In the genomic region with DNA sequence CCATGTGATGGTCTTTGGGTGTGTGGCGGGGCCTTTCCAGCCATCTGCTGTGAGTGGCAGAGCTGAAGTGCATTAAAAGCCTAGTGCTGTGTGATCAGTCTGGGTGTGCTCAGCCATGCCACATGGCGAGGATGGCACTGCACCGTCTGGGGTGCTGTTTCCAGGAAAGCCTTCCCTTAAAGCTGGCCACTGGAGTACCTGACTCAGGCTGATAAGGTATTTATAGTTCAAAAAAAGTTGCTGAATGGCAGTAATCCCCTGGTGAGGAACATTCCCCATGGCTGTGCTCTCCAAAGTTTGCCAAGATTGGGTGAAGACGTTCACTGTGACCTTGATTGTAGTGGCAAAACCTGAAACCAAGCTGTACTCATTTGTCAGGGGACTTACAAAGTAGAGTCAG, we compare ENCODE assay signal across 23 cellular contexts. TPM values are rescaled to one million over a fixed set of nuclear protein-coding genes. Genes with fewer than 3 reads are reported as not detected.
A peak's percentile ranks its signal among the peaks of the same experiment; 100 is the strongest.
DNase-seq lines count a peak whose midpoint lies in the region; ATAC-seq, FAIRE-seq and TF ChIP-seq lines count a peak whose summit lies in the region.
"Had no signal": no experiment of that assay in that cellular context is flagged by ENCODE, and none has a peak within 500 bp of the region (broad histone marks: within the 10 kb centered on the region; RNA-seq: fewer than 3 reads in every experiment).

No MANE protein-coding gene starts in this region.

- ATAC-seq in HepG2 (no peak), HG03280 (IDR thresholded peaks at IDR 0.05; ENCODE audit: unreplicated experiment) (no peak), HG02763 (IDR thresholded peaks at IDR 0.05; ENCODE audit: unreplicated experiment) (no peak)
- peak; percentile 14 for ATAC-seq in activated naive CD8-positive, alpha-beta T cell treated with anti-CD3 and anti-CD28 coated beads, Interleukin-2, amount 50 U/mL, for 24 hours
- ATAC-seq: activated CD4-positive, alpha-beta T cell treated with anti-CD3 and anti-CD28 coated beads for 36 hours; natural killer cell treated with Interleukin-12 subunit alpha and Interleukin-12 subunit beta and Interleukin-15 and Interleukin-18, amount 100 ng/mL, for 72 hours had no signal

- H3K36me3 ChIP-seq in liver (ENCODE audit: control insufficient read depth in 4 of 4, insufficient read depth in 3 of 4, low read depth in 1 of 4, low read length in 3 of 4) (peaks cover 2 to 30% (median 25%) of the 10 kb centered on the region in 4 donors), HepG2 (replicated peaks in 1 of 2; ENCODE audit: control insufficient read depth in 1 of 2, insufficient read depth in 2 of 2, low read length in 2 of 2) (peaks cover 32 to 71% of the 10 kb centered on the region in 2 experiments), right atrium auricular region (peaks cover 75% of the 10 kb centered on the region)

- DNase-seq in HepG2 (ENCODE audit: low spot score) (no peak), right atrium auricular region (ENCODE audit: low spot score) (no peak), COR-L47 (lab: John Stamatoyannopoulos, UW) (no peak)
- no peak for DNase-seq in activated naive CD8-positive, alpha-beta T cell treated with anti-CD3 and anti-CD28 coated beads, Interleukin-2, amount 50 U/mL, for 24 hours
- DNase-seq: activated CD4-positive, alpha-beta T cell treated with anti-CD3 and anti-CD28 coated beads for 36 hours; activated CD8-positive, alpha-beta memory T cell treated with anti-CD3 and anti-CD28 coated beads, Interleukin-2, amount 50 U/mL, for 48 hours; Caco-2; DMS79 treated with DMSO at 0.1 percent for 48 hours; dorsolateral prefrontal cortex; HCEC 1CT; NCI-H1417 treated with DMSO at 0.1 percent for 48 hours; NCI-H2081 treated with DMSO at 0.1 percent for 48 hours; NCI-H345; stimulated activated CD4-positive, alpha-beta T cell treated with anti-CD3 and anti-CD28 coated beads, Interleukin-4, amount 100 ng/mL, for 1 hour; upper lobe of left lung had no signal

- H3K4me1 ChIP-seq in liver (ENCODE audit: control insufficient read depth in 4 of 4, insufficient read depth in 4 of 4, low read length in 3 of 4) (peaks cover 11 to 40% (median 27%) of the 10 kb centered on the region in 4 donors), HepG2 (ENCODE audit: insufficient read depth, low read length) (peaks cover 69% of the 10 kb centered on the region), right atrium auricular region (peaks cover 0 to 39% of the 10 kb centered on the region in 2 donors)

- H3K27me3 ChIP-seq in liver (ENCODE audit: control insufficient read depth in 4 of 4, insufficient read depth in 4 of 4, low read length in 3 of 4): no peaks in the 10 kb centered on the region
- no peaks in the 10 kb centered on the region for H3K27me3 ChIP-seq in HepG2 (ENCODE audit: control insufficient read depth in 1 of 2, insufficient read depth in 2 of 2, low read length in 2 of 2)
- no peaks in the 10 kb centered on the region for H3K27me3 ChIP-seq in right atrium auricular region
- H3K27me3 ChIP-seq: BLaER1 treated with 17β-estradiol and CSF1 and Interleukin-3, amounts not matched to agents 10 nM and 100 nM; dorsolateral prefrontal cortex; upper lobe of left lung had no signal

- POLR2A ChIA-PET in HepG2 (lab: Yijun Ruan, JAX): interaction anchor here (0.6 kb wide), 1 partner anchor 11 kb away, joined by 3 read pairs; no protein-coding TSS in a partner anchor

- intact Hi-C loops in HepG2 (cut with micrococcal nuclease; ENCODE audit: unreplicated experiment): no loop called here

- in situ Hi-C loops in HepG2 (cut with HindIII; ENCODE audit: extremely low pct_ligation_motif_present, low pct_unique_long_range_greater_than_20kb): no loop called here

- no peak for TF ChIP-seq POLR2A in HepG2 (IDR thresholded peaks at IDR 0.05; ENCODE audit: insufficient read depth in 1 of 2, low read depth in 2 of 2, low read length in 2 of 2)

- peaks cover 53% of the 10 kb centered on the region for H3K79me2 ChIP-seq in HepG2 (ENCODE audit: insufficient read depth, low read length)

- TF ChIP-seq EP300 in HepG2 (IDR thresholded peaks at IDR 0.05; ENCODE audit: low read depth in 2 of 2, low read length in 2 of 2) (no peak), HepG2 (CRISPR knock-in tag; IDR thresholded peaks at IDR 0.05; ENCODE audit: borderline replicate concordance) (no peak)

- no peak overlapping the region for H3K4me3 ChIP-seq in liver (ENCODE audit: low read depth in 1 of 3, low read length in 3 of 3)
- no peak overlapping the region for H3K4me3 ChIP-seq in HepG2 (replicated peaks in 1 of 3; ENCODE audit: insufficient read depth in 1 of 3, low read depth in 2 of 3, low read length in 3 of 3)
- no peak overlapping the region for H3K4me3 ChIP-seq in right atrium auricular region
- H3K4me3 ChIP-seq: BLaER1 treated with 17β-estradiol and CSF1 and Interleukin-3, amounts not matched to agents 10 nM and 100 nM; dorsolateral prefrontal cortex; lung; upper lobe of left lung had no signal

- no peak overlapping the region for H3K4me3 Mint-ChIP-seq in activated naive CD8-positive, alpha-beta T cell treated with anti-CD3 and anti-CD28 coated beads, Interleukin-2, amount 50 U/mL, for 24 hours
- H3K4me3 Mint-ChIP-seq: activated CD4-positive, alpha-beta T cell treated with anti-CD3 and anti-CD28 coated beads for 36 hours; natural killer cell treated with Interleukin-12 subunit alpha and Interleukin-12 subunit beta and Interleukin-15 and Interleukin-18, amount 100 ng/mL, for 72 hours had no signal

- H3K9ac ChIP-seq in liver (ENCODE audit: low read depth in 1 of 2, low read length in 2 of 2) (no peak overlapping the region), HepG2 (ENCODE audit: insufficient read depth, low read depth, low read length) (no peak overlapping the region)
- H3K9ac ChIP-seq: BLaER1 treated with 17β-estradiol and CSF1 and Interleukin-3, amounts not matched to agents 10 nM and 100 nM; KMS-11 had no signal

- TF ChIP-seq RAD21 in liver (IDR thresholded peaks at IDR 0.05) (no peak), HepG2 (CRISPR knock-in tag; IDR thresholded peaks at IDR 0.05) (no peak)

- no peaks in the 10 kb centered on the region for H3K9me3 Mint-ChIP-seq in activated naive CD8-positive, alpha-beta T cell treated with anti-CD3 and anti-CD28 coated beads, Interleukin-2, amount 50 U/mL, for 24 hours
- H3K9me3 Mint-ChIP-seq: natural killer cell treated with Interleukin-12 subunit alpha and Interleukin-12 subunit beta and Interleukin-15 and Interleukin-18, amount 100 ng/mL, for 72 hours had no signal

- peaks cover 28% of the 10 kb centered on the region for H4K20me1 ChIP-seq in HepG2 (ENCODE audit: insufficient read depth, low read length)

- H3K9me3 ChIP-seq in liver (ENCODE audit: control insufficient read depth in 4 of 4, low read length in 3 of 4) (no peaks in the 10 kb centered on the region), HepG2 (ENCODE audit: low read length) (no peaks in the 10 kb centered on the region), right atrium auricular region (no peaks in the 10 kb centered on the region)
- H3K9me3 ChIP-seq: BLaER1 treated with 17β-estradiol and CSF1 and Interleukin-3, amounts not matched to agents 10 nM and 100 nM; Caco-2; upper lobe of left lung had no signal

- BruUV-seq in HepG2 (replicated peaks; lab: Mats Ljungman, UMichigan): no TSS peak

- H3K27ac ChIP-seq in liver (ENCODE audit: low read depth in 1 of 2, low read length in 2 of 2): peak overlapping the region; percentile 13 to 29
- H3K27ac ChIP-seq in HepG2 (ENCODE audit: extremely low read length, insufficient read depth, low read length): no peak overlapping the region
- peak overlapping the region; percentile 35 to 53 for H3K27ac ChIP-seq in right atrium auricular region
- H3K27ac ChIP-seq: BLaER1 treated with 17β-estradiol and CSF1 and Interleukin-3, amounts not matched to agents 10 nM and 100 nM; dorsolateral prefrontal cortex; KMS-11; upper lobe of left lung had no signal

- no peaks in the 10 kb centered on the region for H3K27me3 Mint-ChIP-seq in activated naive CD8-positive, alpha-beta T cell treated with anti-CD3 and anti-CD28 coated beads, Interleukin-2, amount 50 U/mL, for 24 hours
- H3K27me3 Mint-ChIP-seq: activated CD4-positive, alpha-beta T cell treated with anti-CD3 and anti-CD28 coated beads for 36 hours; natural killer cell treated with Interleukin-12 subunit alpha and Interleukin-12 subunit beta and Interleukin-15 and Interleukin-18, amount 100 ng/mL, for 72 hours had no signal

- no peak overlapping the region for H3K4me2 ChIP-seq in HepG2 (ENCODE audit: low read depth, low read length)
- H3K4me2 ChIP-seq: KMS-11 had no signal

- H3K4me1 Mint-ChIP-seq in activated naive CD8-positive, alpha-beta T cell treated with anti-CD3 and anti-CD28 coated beads, Interleukin-2, amount 50 U/mL, for 24 hours: peaks cover 53% of the 10 kb centered on the region

- H3K36me3 Mint-ChIP-seq in activated naive CD8-positive, alpha-beta T cell treated with anti-CD3 and anti-CD28 coated beads, Interleukin-2, amount 50 U/mL, for 24 hours (ENCODE audit: low read depth): peaks cover 69% of the 10 kb centered on the region

- no peak overlapping the region for H2AFZ ChIP-seq in HepG2 (ENCODE audit: low read length)

- 83% methylated on average over 4 of the region's 4 CpGs for WGBS in liver
- WGBS in HepG2 (ENCODE audit: low lambda C conversion rate): 85% methylated on average over 2 of the region's 4 CpGs

- H3K27ac Mint-ChIP-seq in activated naive CD8-positive, alpha-beta T cell treated with anti-CD3 and anti-CD28 coated beads, Interleukin-2, amount 50 U/mL, for 24 hours: no peak overlapping the region
- H3K27ac Mint-ChIP-seq: activated CD4-positive, alpha-beta T cell treated with anti-CD3 and anti-CD28 coated beads for 36 hours; natural killer cell treated with Interleukin-12 subunit alpha and Interleukin-12 subunit beta and Interleukin-15 and Interleukin-18, amount 100 ng/mL, for 72 hours had no signal

- CTCF ChIA-PET in HepG2 (lab: Yijun Ruan, JAX; ENCODE audit: low intra/inter-chr PET ratio, low total read pairs): no interaction called here

- FAIRE-seq in HepG2 (lab: Jason Lieb, UNC): no peak
- FAIRE-seq: endothelial cell of umbilical vein had no signal

- TF ChIP-seq CTCF in liver (IDR thresholded peaks at IDR 0.05; ENCODE audit: low read depth, low read length, missing input control) (no peak), HepG2 (CRISPR knock-in tag; IDR thresholded peaks at IDR 0.05) (no peak), right atrium auricular region (IDR thresholded peaks at IDR 0.05) (no peak)

RNA-seq across cellular contexts. Expression of gene GPI, which starts 6.0 kb away (rescaled TPM):
- total RNA-seq in liver: 100 to 1,000 TPM in 1 of 2 donors, 10 to 100 TPM in 1; 61.8 to 182 TPM
- polyA plus RNA-seq in liver: 100 to 1,000 TPM; 133 to 191 TPM
- 167 and 207 TPM in 2 replicates for total RNA-seq in HepG2 (2016; rRNA removed; fragmentation: Illumina TruSeq; extraction: Trizol)
- total RNA-seq in HepG2 (2016; cell fraction: cytosol; rRNA removed; fragmentation: Illumina TruSeq; extraction: Trizol; ENCODE audit: low read depth): 57.7 and 63.3 TPM in 2 replicates
- 170 and 179 TPM in 2 replicates for total RNA-seq in HepG2 (2016; cell fraction: insoluble cytoplasmic fraction; rRNA removed; fragmentation: Illumina TruSeq; extraction: Trizol)
- 117 and 119 TPM in 2 replicates for total RNA-seq in HepG2 (2016; cell fraction: membrane; rRNA removed; fragmentation: Illumina TruSeq; extraction: Trizol)
- total RNA-seq in HepG2 (2016; cell fraction: nucleus; rRNA removed; fragmentation: Illumina TruSeq; extraction: Trizol): 102 and 114 TPM in 2 replicates
- polyA plus RNA-seq in HepG2 (2011; rRNA removed): 115 and 147 TPM in 2 replicates
- polyA plus RNA-seq in HepG2 (2011; cell fraction: cytosol; rRNA removed): 137 and 170 TPM in 2 replicates
- polyA plus RNA-seq in HepG2 (2011; cell fraction: nucleus; rRNA removed): 307 and 407 TPM in 2 replicates
- 311 and 360 TPM in 2 replicates for polyA plus RNA-seq in HepG2 (2012)
- polyA plus RNA-seq in HepG2 (2016; cell fraction: cytosol; fragmentation: Illumina TruSeq; extraction: Trizol; ENCODE audit: low read depth): 97.4 and 105 TPM in 2 replicates
- 183 and 254 TPM in 2 replicates for polyA plus RNA-seq in HepG2 (2016; cell fraction: insoluble cytoplasmic fraction; fragmentation: Illumina TruSeq; extraction: Trizol; ENCODE audit: low read depth)
- 113 and 126 TPM in 2 replicates for polyA plus RNA-seq in HepG2 (2016; cell fraction: membrane; fragmentation: Illumina TruSeq; extraction: Trizol; ENCODE audit: low read depth)
- polyA plus RNA-seq in HepG2 (2016; cell fraction: nucleus; fragmentation: Illumina TruSeq; extraction: Trizol; ENCODE audit: insufficient read depth, low read depth): 173 and 188 TPM in 2 replicates
- polyA minus RNA-seq in HepG2 (2011; rRNA and poly(A)+ RNA removed; ENCODE audit: low replicate concordance): 301 and 307 TPM in 2 replicates
- 278 and 286 TPM in 2 replicates for polyA minus RNA-seq in HepG2 (2011; cell fraction: cytosol; rRNA and poly(A)+ RNA removed)
- 125 and 126 TPM in 2 replicates for polyA minus RNA-seq in HepG2 (2011; cell fraction: nucleus; rRNA and poly(A)+ RNA removed)
- total RNA-seq in right atrium auricular region: 100 to 1,000 TPM; 340 to 413 TPM

RNA-seq across cellular contexts. Expression of gene PDCD2L, which starts 33.2 kb away (rescaled TPM):
- total RNA-seq in liver (1 to 10 TPM; 5.0 to 5.1 TPM), HepG2 (2016; rRNA removed; fragmentation: Illumina TruSeq; extraction: Trizol) (35.2 and 40.5 TPM in 2 replicates), right atrium auricular region (10 to 100 TPM in 1 of 2 donors, 1 to 10 TPM in 1; 9.5 to 14.0 TPM)
- polyA plus RNA-seq in liver (1 to 10 TPM; 3.8 to 7.6 TPM), HepG2 (2011; rRNA removed) (24.5 and 29.3 TPM in 2 replicates)
- 11.6 and 14.8 TPM in 2 replicates for total RNA-seq in HepG2 (2016; cell fraction: cytosol; rRNA removed; fragmentation: Illumina TruSeq; extraction: Trizol; ENCODE audit: low read depth)
- 33.1 and 33.4 TPM in 2 replicates for total RNA-seq in HepG2 (2016; cell fraction: insoluble cytoplasmic fraction; rRNA removed; fragmentation: Illumina TruSeq; extraction: Trizol)
- 13.3 and 18.3 TPM in 2 replicates for total RNA-seq in HepG2 (2016; cell fraction: membrane; rRNA removed; fragmentation: Illumina TruSeq; extraction: Trizol)
- 15.7 and 15.8 TPM in 2 replicates for total RNA-seq in HepG2 (2016; cell fraction: nucleus; rRNA removed; fragmentation: Illumina TruSeq; extraction: Trizol)
- polyA plus RNA-seq in HepG2 (2011; cell fraction: cytosol; rRNA removed): 30.4 and 32.4 TPM in 2 replicates
- 11.2 and 15.1 TPM in 2 replicates for polyA plus RNA-seq in HepG2 (2011; cell fraction: nucleus; rRNA removed)
- polyA plus RNA-seq in HepG2 (2012): 22.2 and 26.3 TPM in 2 replicates
- polyA plus RNA-seq in HepG2 (2016; cell fraction: cytosol; fragmentation: Illumina TruSeq; extraction: Trizol; ENCODE audit: low read depth): 9.9 and 11.5 TPM in 2 replicates
- 28.1 and 29.2 TPM in 2 replicates for polyA plus RNA-seq in HepG2 (2016; cell fraction: insoluble cytoplasmic fraction; fragmentation: Illumina TruSeq; extraction: Trizol; ENCODE audit: low read depth)
- polyA plus RNA-seq in HepG2 (2016; cell fraction: membrane; fragmentation: Illumina TruSeq; extraction: Trizol; ENCODE audit: low read depth): 11.1 and 13.6 TPM in 2 replicates
- 16.5 and 17.5 TPM in 2 replicates for polyA plus RNA-seq in HepG2 (2016; cell fraction: nucleus; fragmentation: Illumina TruSeq; extraction: Trizol; ENCODE audit: insufficient read depth, low read depth)
- 34.1 and 34.4 TPM in 2 replicates for polyA minus RNA-seq in HepG2 (2011; rRNA and poly(A)+ RNA removed; ENCODE audit: low replicate concordance)
- polyA minus RNA-seq in HepG2 (2011; cell fraction: cytosol; rRNA and poly(A)+ RNA removed): 6.5 and 7.9 TPM in 2 replicates
- polyA minus RNA-seq in HepG2 (2011; cell fraction: nucleus; rRNA and poly(A)+ RNA removed): 11.6 and 12.1 TPM in 2 replicates

RNA-seq across cellular contexts. Expression of gene UBA2, which starts 57.2 kb away (rescaled TPM):
- 10 to 100 TPM; 40.2 to 46.3 TPM for total RNA-seq in liver
- 10 to 100 TPM; 15.9 to 20.5 TPM for polyA plus RNA-seq in liver
- 222 and 327 TPM in 2 replicates for total RNA-seq in HepG2 (2016; rRNA removed; fragmentation: Illumina TruSeq; extraction: Trizol)
- total RNA-seq in HepG2 (2016; cell fraction: cytosol; rRNA removed; fragmentation: Illumina TruSeq; extraction: Trizol; ENCODE audit: low read depth): 111 and 132 TPM in 2 replicates
- total RNA-seq in HepG2 (2016; cell fraction: insoluble cytoplasmic fraction; rRNA removed; fragmentation: Illumina TruSeq; extraction: Trizol): 217 and 335 TPM in 2 replicates
- 253 and 274 TPM in 2 replicates for total RNA-seq in HepG2 (2016; cell fraction: membrane; rRNA removed; fragmentation: Illumina TruSeq; extraction: Trizol)
- total RNA-seq in HepG2 (2016; cell fraction: nucleus; rRNA removed; fragmentation: Illumina TruSeq; extraction: Trizol): 84.0 and 88.3 TPM in 2 replicates
- 117 and 172 TPM in 2 replicates for polyA plus RNA-seq in HepG2 (2011; rRNA removed)
- 89.3 and 104 TPM in 2 replicates for polyA plus RNA-seq in HepG2 (2011; cell fraction: cytosol; rRNA removed)
- 43.7 and 47.8 TPM in 2 replicates for polyA plus RNA-seq in HepG2 (2011; cell fraction: nucleus; rRNA removed)
- polyA plus RNA-seq in HepG2 (2012): 112 and 146 TPM in 2 replicates
- 64.4 and 67.9 TPM in 2 replicates for polyA plus RNA-seq in HepG2 (2016; cell fraction: cytosol; fragmentation: Illumina TruSeq; extraction: Trizol; ENCODE audit: low read depth)
- 228 and 233 TPM in 2 replicates for polyA plus RNA-seq in HepG2 (2016; cell fraction: insoluble cytoplasmic fraction; fragmentation: Illumina TruSeq; extraction: Trizol; ENCODE audit: low read depth)
- polyA plus RNA-seq in HepG2 (2016; cell fraction: membrane; fragmentation: Illumina TruSeq; extraction: Trizol; ENCODE audit: low read depth): 113 and 131 TPM in 2 replicates
- polyA plus RNA-seq in HepG2 (2016; cell fraction: nucleus; fragmentation: Illumina TruSeq; extraction: Trizol; ENCODE audit: insufficient read depth, low read depth): 93.7 and 95.4 TPM in 2 replicates
- 113 and 118 TPM in 2 replicates for polyA minus RNA-seq in HepG2 (2011; rRNA and poly(A)+ RNA removed; ENCODE audit: low replicate concordance)
- 132 and 194 TPM in 2 replicates for polyA minus RNA-seq in HepG2 (2011; cell fraction: cytosol; rRNA and poly(A)+ RNA removed)
- polyA minus RNA-seq in HepG2 (2011; cell fraction: nucleus; rRNA and poly(A)+ RNA removed): 68.1 and 99.3 TPM in 2 replicates
- 10 to 100 TPM; 42.1 to 52.3 TPM for total RNA-seq in right atrium auricular region
